Comparison of ENCODE assay signal across 20 cellular contexts in genomic region chr12:1767407-1768090, GRCh38. TPM values are rescaled to one million over a fixed set of nuclear protein-coding genes. Genes with fewer than 3 reads are reported as not detected.
DNase-seq lines count a peak whose midpoint lies in the region; ATAC-seq and TF ChIP-seq lines count a peak whose summit lies in the region.
"Had no signal": no experiment of that assay in that cellular context is flagged by ENCODE, and none has a peak within 500 bp of the region (broad histone marks: within the 10 kb centered on the region; RNA-seq: fewer than 3 reads in every experiment).

No MANE protein-coding gene starts in this region.

- H3K27ac ChIP-seq in PC-9 = 0 out of 2 replicates have a peak overlapping the region, but pooled peaks have one; percentile 0
- H3K27ac ChIP-seq in subcutaneous abdominal adipose tissue (ENCODE audit: low read depth, low read length) = peak overlapping the region; percentile 42
- no peak overlapping the region for H3K27ac ChIP-seq in esophagus squamous epithelium

- peaks cover 88% of the 10 kb centered on the region for H3K79me2 ChIP-seq in PC-9 (ENCODE audit: low read depth)

- no peaks in the 10 kb centered on the region for H3K27me3 Mint-ChIP-seq in Caco-2 (ENCODE audit: insufficient read depth, unreplicated experiment)
- H3K27me3 Mint-ChIP-seq in activated naive CD8-positive, alpha-beta T cell treated with anti-CD3 and anti-CD28 coated beads, Interleukin-2, amount 50 U/mL, for 24 hours = no peaks in the 10 kb centered on the region
- H3K27me3 Mint-ChIP-seq: IgD-negative memory B cell had no signal

- peaks cover 53% of the 10 kb centered on the region for H3K4me1 ChIP-seq in Caco-2
- H3K4me1 ChIP-seq in PC-9 (replicated peaks; ENCODE audit: insufficient read depth) = peaks cover 15% of the 10 kb centered on the region
- peaks cover 0 to 20% (median 3%) of the 10 kb centered on the region in 5 donors for H3K4me1 ChIP-seq in subcutaneous abdominal adipose tissue (ENCODE audit: control insufficient read depth in 5 of 5, insufficient read depth in 5 of 5, low read length in 5 of 5)
- no peaks in the 10 kb centered on the region for H3K4me1 ChIP-seq in esophagus squamous epithelium

- peak overlapping the region; percentile 6 for H3K27ac Mint-ChIP-seq in Caco-2 (ENCODE audit: unreplicated experiment)
- H3K27ac Mint-ChIP-seq in activated naive CD8-positive, alpha-beta T cell treated with anti-CD3 and anti-CD28 coated beads, Interleukin-2, amount 50 U/mL, for 24 hours = no peak overlapping the region
- H3K27ac Mint-ChIP-seq: H9 had no signal

- H3K9me2 ChIP-seq in PC-9 (ENCODE audit: insufficient read depth) = no peaks in the 10 kb centered on the region

- H3K36me3 ChIP-seq in Caco-2 (ENCODE audit: control insufficient read depth, insufficient read depth, low read length) (no peaks in the 10 kb centered on the region), PC-9 (ENCODE audit: low read depth) (peaks cover 22% of the 10 kb centered on the region), subcutaneous abdominal adipose tissue (ENCODE audit: control insufficient read depth in 5 of 5, insufficient read depth in 5 of 5, low read length in 5 of 5) (peaks cover 3 to 6% (median 4%) of the 10 kb centered on the region in 5 donors), esophagus squamous epithelium (peaks cover 0 to 24% (median 0%) of the 10 kb centered on the region in 3 donors)

- ATAC-seq in left colon = peak; percentile 41
- ATAC-seq in activated naive CD8-positive, alpha-beta T cell treated with anti-CD3 and anti-CD28 coated beads, Interleukin-2, amount 50 U/mL, for 24 hours = no peak
- ATAC-seq: Panc1 had no signal

- H3K9me3 Mint-ChIP-seq in Caco-2 (ENCODE audit: unreplicated experiment) = no peaks in the 10 kb centered on the region
- no peaks in the 10 kb centered on the region for H3K9me3 Mint-ChIP-seq in activated naive CD8-positive, alpha-beta T cell treated with anti-CD3 and anti-CD28 coated beads, Interleukin-2, amount 50 U/mL, for 24 hours
- H3K9me3 Mint-ChIP-seq: H9, IgD-negative memory B cell had no signal

- POLR2A ChIA-PET in Caco-2 (lab: Charles Lee) (interaction anchor here (0.7 to 1.5 kb wide), 3 partner anchors 9 to 69 kb away, joined by 3 read pairs; no protein-coding TSS in a partner anchor), PC-9 (lab: Charles Lee; ENCODE audit: unreplicated experiment) (interaction anchor here (0.7 kb wide), 1 partner anchor 173 kb away, joined by 10 read pairs; no protein-coding TSS in a partner anchor)

- no peak for TF ChIP-seq POLR2A in esophagus squamous epithelium (IDR thresholded peaks at IDR 0.05)

- H3K4me3 ChIP-seq in Caco-2 (ENCODE audit: low read depth, low read length) (no peak overlapping the region), PC-9 (no peak overlapping the region), subcutaneous abdominal adipose tissue (ENCODE audit: low read depth in 1 of 5, low read length in 5 of 5) (no peak overlapping the region), esophagus squamous epithelium (no peak overlapping the region)

- peaks cover 48% of the 10 kb centered on the region for H3K4me1 Mint-ChIP-seq in Caco-2 (ENCODE audit: low read depth, unreplicated experiment)
- peaks cover 3% of the 10 kb centered on the region for H3K4me1 Mint-ChIP-seq in activated naive CD8-positive, alpha-beta T cell treated with anti-CD3 and anti-CD28 coated beads, Interleukin-2, amount 50 U/mL, for 24 hours

- no peak overlapping the region for H2AFZ ChIP-seq in PC-9

- peaks cover 14% of the 10 kb centered on the region for H3K36me3 Mint-ChIP-seq in Caco-2 (ENCODE audit: insufficient read depth, unreplicated experiment)
- peaks cover 14% of the 10 kb centered on the region for H3K36me3 Mint-ChIP-seq in activated naive CD8-positive, alpha-beta T cell treated with anti-CD3 and anti-CD28 coated beads, Interleukin-2, amount 50 U/mL, for 24 hours (ENCODE audit: low read depth)

- TF ChIP-seq CTCF in Caco-2 (IDR thresholded peaks at IDR 0.05; ENCODE audit: insufficient read depth in 1 of 2, low read depth in 1 of 2, low read length in 1 of 2, severe bottlenecking in 1 of 2, unreplicated experiment in 1 of 2) (no peak), PC-9 (conservative IDR thresholded peaks at IDR 0.05) (no peak), esophagus squamous epithelium (IDR thresholded peaks at IDR 0.05) (no peak)

- no peak overlapping the region for H3K4me2 ChIP-seq in PC-9

- CTCF ChIA-PET in Caco-2 (lab: Charles Lee) (interaction anchor here (0.6 to 1.3 kb wide), 2 partner anchors 115 to 133 kb away, joined by 3 to 9 read pairs; no protein-coding TSS in a partner anchor), PC-9 (lab: Charles Lee) (interaction anchor here (0.6 kb wide), 2 partner anchors 87 to 133 kb away, joined by 4 read pairs; no protein-coding TSS in a partner anchor)

- DNase-seq in Caco-2 = no peak
- no peak for DNase-seq in PC-9
- no peak for DNase-seq in left colon
- DNase-seq in COLO829 (ENCODE audit: low spot score) = no peak
- no peak for DNase-seq in activated naive CD8-positive, alpha-beta T cell treated with anti-CD3 and anti-CD28 coated beads, Interleukin-2, amount 50 U/mL, for 24 hours
- DNase-seq in esophagus squamous epithelium (lab: John Stamatoyannopoulos, UW) = no peak
- DNase-seq: ACHN, Calu3, H9, MV-4-11, NCI-H1417 treated with DMSO at 0.1 percent for 48 hours, NCI-H1930, NCI-H446 treated with DMSO at 0.1 percent for 48 hours, NCI-H82 had no signal

- no TSS peak for BruUV-seq in Caco-2 (replicated peaks; lab: Mats Ljungman, UMichigan)
- BruUV-seq in PC-9 (replicated peaks; lab: Mats Ljungman, UMichigan) = no TSS peak

- peaks cover 30% of the 10 kb centered on the region; the same call in 1 of the 2 replicates for H3F3A ChIP-seq in PC-9 (ENCODE audit: insufficient read depth, low read depth)

- no peaks in the 10 kb centered on the region for H3K9me3 ChIP-seq in Caco-2
- no peaks in the 10 kb centered on the region for H3K9me3 ChIP-seq in PC-9 (ENCODE audit: insufficient read depth, low read depth)
- H3K9me3 ChIP-seq in subcutaneous abdominal adipose tissue (ENCODE audit: control insufficient read depth in 5 of 5, low read length in 5 of 5) = no peaks in the 10 kb centered on the region
- H3K9me3 ChIP-seq in esophagus squamous epithelium = no peaks in the 10 kb centered on the region

- intact Hi-C loops in Caco-2 (cut with micrococcal nuclease; ENCODE audit: unreplicated experiment) = no loop called here
- intact Hi-C loops in PC-9 (cut with micrococcal nuclease; ENCODE audit: unreplicated experiment) = no loop called here
- intact Hi-C loops in left colon (cut with DNase I, micrococcal nuclease) = no loop called here
- intact Hi-C loops in esophagus squamous epithelium (cut with DNase I) = no loop called here

- no peaks in the 10 kb centered on the region for H3K27me3 ChIP-seq in Caco-2 (replicated peaks; ENCODE audit: control insufficient read depth, insufficient read depth, low read length)
- H3K27me3 ChIP-seq in PC-9 (ENCODE audit: insufficient read depth, low read depth) = no peaks in the 10 kb centered on the region
- no peaks in the 10 kb centered on the region for H3K27me3 ChIP-seq in subcutaneous abdominal adipose tissue (ENCODE audit: control insufficient read depth in 5 of 5, insufficient read depth in 4 of 5, low read length in 5 of 5)
- H3K27me3 ChIP-seq in esophagus squamous epithelium = no peaks in the 10 kb centered on the region

- H4K20me1 ChIP-seq in PC-9 (ENCODE audit: insufficient read depth) = peaks cover 9% of the 10 kb centered on the region; the same call in 1 of the 2 replicates

- 88 to 95% methylated on average over 1 of the region's 1 CpG for WGBS in esophagus squamous epithelium, 2 donors

- H3K9ac ChIP-seq in subcutaneous abdominal adipose tissue (ENCODE audit: low read length in 5 of 5) = peak overlapping the region in 1 of 5 donors; percentile 40

- H3K4me3 Mint-ChIP-seq in Caco-2 (ENCODE audit: unreplicated experiment) = peak overlapping the region; percentile 17
- no peak overlapping the region for H3K4me3 Mint-ChIP-seq in activated naive CD8-positive, alpha-beta T cell treated with anti-CD3 and anti-CD28 coated beads, Interleukin-2, amount 50 U/mL, for 24 hours
- H3K4me3 Mint-ChIP-seq: H9, IgD-negative memory B cell had no signal

RNA-seq across cellular contexts. Expression of gene LRTM2, which starts 52.8 kb away (rescaled TPM):
- total RNA-seq in Caco-2 (2022) (0.51 TPM in 1 of 2 replicates, not detected in the other), PC-9 (2021) (not detected in 2 replicates), left colon (not detected), esophagus squamous epithelium (not detected)
- total RNA-seq: Calu3, H9, HT1080, LHCN-M2, SK-MEL-5 had no signal

Comparison
In these comparisons a context has a peak if more than half of its experiments do, and no peak if none do; other contexts are left out.
1. H3K27ac ChIP-seq: peak in PC-9 (single experiment) and subcutaneous abdominal adipose tissue (single experiment); none in esophagus squamous epithelium (0 of 4).